Comparison of ENCODE assay signal across 11 cellular contexts in genomic region chr2:232979871-232980461, GRCh38. TPM values are rescaled to one million over a fixed set of nuclear protein-coding genes. Genes with fewer than 3 reads are reported as not detected.
DNase-seq lines count a peak whose midpoint lies in the region; ATAC-seq, FAIRE-seq and TF ChIP-seq lines count a peak whose summit lies in the region.
"Had no signal": no experiment of that assay in that cellular context is flagged by ENCODE, and none has a peak within 500 bp of the region (broad histone marks: within the 10 kb centered on the region; RNA-seq: fewer than 3 reads in every experiment).

No MANE protein-coding gene starts in this region.

- H3K27me3 Mint-ChIP-seq in mesothelial cell of epicardium (ENCODE audit: low read depth) (peaks cover 2% of the 10 kb centered on the region), Caco-2 (ENCODE audit: insufficient read depth, unreplicated experiment) (no peaks in the 10 kb centered on the region)

- H3K4me3 ChIP-seq in BLaER1 treated with 17β-estradiol and CSF1 and Interleukin-3, amounts not matched to agents 10 nM and 100 nM: no peak overlapping the region
- H3K4me3 ChIP-seq in K562 (no peak overlapping the region), Caco-2 (ENCODE audit: low read depth, low read length) (no peak overlapping the region)
- H3K4me3 ChIP-seq: prostate gland had no signal

- intact Hi-C loops in K562 (cut with micrococcal nuclease) (no loop called here), Caco-2 (cut with micrococcal nuclease; ENCODE audit: unreplicated experiment) (no loop called here)

- no peaks in the 10 kb centered on the region for H3K79me2 ChIP-seq in K562 (ENCODE audit: control insufficient read depth, insufficient read depth, low read length)

- no peaks in the 10 kb centered on the region for H4K20me1 ChIP-seq in BLaER1 treated with 17β-estradiol and CSF1 and Interleukin-3, amounts not matched to agents 10 nM and 100 nM
- no peaks in the 10 kb centered on the region for H4K20me1 ChIP-seq in K562 (replicated peaks; ENCODE audit: control insufficient read depth, insufficient read depth, low read length)

- peaks cover 39% of the 10 kb centered on the region for H3K4me1 Mint-ChIP-seq in mesothelial cell of epicardium
- no peaks in the 10 kb centered on the region for H3K4me1 Mint-ChIP-seq in Caco-2 (ENCODE audit: low read depth, unreplicated experiment)

- in situ Hi-C loops in K562 (cut with MboI): no loop called here

- POLR2A ChIA-PET in K562 (lab: Yijun Ruan, JAX) (interaction anchor here (0.6 kb wide), 1 partner anchor 62 kb away, joined by 4 read pairs; no protein-coding TSS in a partner anchor), Caco-2 (lab: Charles Lee) (no interaction called here)

- no peak for TF ChIP-seq POLR2A in K562 (conservative IDR thresholded peaks at IDR 0.05)

- no TSS peak for BruUV-seq in K562 (replicated peaks; lab: Mats Ljungman, UMichigan)
- no TSS peak for BruUV-seq in Caco-2 (replicated peaks; lab: Mats Ljungman, UMichigan)

- 1% methylated on average over 6 of the region's 7 CpGs for WGBS in K562 (ENCODE audit: insufficient coverage, low coverage, missing lambda C conversion rate)

- DNase-seq in K562 (ENCODE audit: extremely low read depth in 1 of 4, low spot score in 3 of 4) (peak in 1 of 4 experiments; percentile 10), mesothelial cell of epicardium (ENCODE audit: low spot score in 2 of 2, unreplicated experiment in 2 of 2) (peak in 1 of 2 experiments; percentile 35), Caco-2 (no peak), DMS153 treated with DMSO at 0.1 percent for 48 hours (lab: John Stamatoyannopoulos, UW; ENCODE audit: unreplicated experiment) (no peak)
- DNase-seq in stimulated activated naive CD4-positive, alpha-beta T cell (lab: John Stamatoyannopoulos, UW): no peak
- DNase-seq in stimulated activated naive CD4-positive, alpha-beta T cell treated with Interleukin-2 at 50 U/mL for 16 hours (lab: John Stamatoyannopoulos, UW): no peak

- H3K27ac Mint-ChIP-seq in mesothelial cell of epicardium (peak overlapping the region; percentile 71), Caco-2 (ENCODE audit: unreplicated experiment) (no peak overlapping the region)

- H3K27me3 ChIP-seq in BLaER1 treated with 17β-estradiol and CSF1 and Interleukin-3, amounts not matched to agents 10 nM and 100 nM: no peaks in the 10 kb centered on the region
- H3K27me3 ChIP-seq in K562 (ENCODE audit: control insufficient read depth in 2 of 2, insufficient read depth in 2 of 2, low read length in 2 of 2) (peaks cover 0 to 64% of the 10 kb centered on the region in 2 experiments; a peak in 3 of 5 replicates), Caco-2 (replicated peaks; ENCODE audit: control insufficient read depth, insufficient read depth, low read length) (no peaks in the 10 kb centered on the region)

- peak; percentile 56; the same call in 2 of the 3 replicates for ATAC-seq in K562

- TF ChIP-seq EP300 in Ishikawa (IDR thresholded peaks at IDR 0.05; ENCODE audit: borderline replicate concordance) (no peak), K562 (IDR thresholded peaks at IDR 0.05; ENCODE audit: low read length) (no peak)

- no peak for FAIRE-seq in K562 (lab: Jason Lieb, UNC)
- FAIRE-seq: endothelial cell of umbilical vein had no signal

- TF ChIP-seq RAD21 in Ishikawa (IDR thresholded peaks at IDR 0.05; ENCODE audit: low read depth): 0 out of 2 replicates have a peak, but pooled peaks have one; percentile 24
- TF ChIP-seq RAD21 in K562 (CRISPR knock-in tag; conservative IDR thresholded peaks at IDR 0.05 in 1 of 2, IDR thresholded peaks at IDR 0.05 in 1 of 2): peak in 1 of 2 experiments; percentile 19; a peak in 1 of 4 replicates

- H3K9me3 Mint-ChIP-seq in mesothelial cell of epicardium (no peaks in the 10 kb centered on the region), Caco-2 (ENCODE audit: unreplicated experiment) (no peaks in the 10 kb centered on the region)

- CTCF ChIA-PET in K562 (lab: Yijun Ruan, JAX; ENCODE audit: low intra/inter-chr PET ratio) (no interaction called here), Caco-2 (lab: Charles Lee) (no interaction called here)

- no peaks in the 10 kb centered on the region for H3K36me3 Mint-ChIP-seq in mesothelial cell of epicardium
- H3K36me3 Mint-ChIP-seq in Caco-2 (ENCODE audit: insufficient read depth, unreplicated experiment): peaks cover 5% of the 10 kb centered on the region

- TF ChIP-seq CTCF in K562 (IDR thresholded peaks at IDR 0.05 in 2 of 3, conservative IDR thresholded peaks at IDR 0.05 in 1 of 3; ENCODE audit: insufficient read depth in 2 of 3, low read depth in 1 of 3, low read length in 3 of 3) (peak in 1 of 3 experiments; percentile 16; a peak in 1 of 6 replicates), mesothelial cell of epicardium (IDR thresholded peaks at IDR 0.05; ENCODE audit: unreplicated experiment) (no peak), Caco-2 (IDR thresholded peaks at IDR 0.05; ENCODE audit: insufficient read depth in 1 of 2, low read depth in 1 of 2, low read length in 1 of 2, severe bottlenecking in 1 of 2, unreplicated experiment in 1 of 2) (no peak)

- H3K36me3 ChIP-seq in BLaER1 treated with 17β-estradiol and CSF1 and Interleukin-3, amounts not matched to agents 10 nM and 100 nM: no peaks in the 10 kb centered on the region
- H3K36me3 ChIP-seq in K562 (ENCODE audit: control insufficient read depth, insufficient read depth, low read length) (no peaks in the 10 kb centered on the region), Caco-2 (ENCODE audit: control insufficient read depth, insufficient read depth, low read length) (no peaks in the 10 kb centered on the region)
- H3K36me3 ChIP-seq: prostate gland had no signal

- peak overlapping the region in 8 of 11 experiments; percentile 23 to 94 (median 86); a peak in 9 of 22 replicates for H3K27ac ChIP-seq in BLaER1 treated with 17β-estradiol and CSF1 and Interleukin-3, amounts not matched to agents 10 nM and 100 nM
- H3K27ac ChIP-seq in K562 (ENCODE audit: extremely low read depth, low read depth, low read length): no peak overlapping the region
- H3K27ac ChIP-seq: prostate gland had no signal

- H3K4me1 ChIP-seq in BLaER1 treated with 17β-estradiol and CSF1 and Interleukin-3, amounts not matched to agents 10 nM and 100 nM: peaks cover 26 to 58% (median 45%) of the 10 kb centered on the region in 10 experiments
- H3K4me1 ChIP-seq in K562 (replicated peaks in 1 of 2; ENCODE audit: control insufficient read depth in 2 of 2, insufficient read depth in 2 of 2, low read length in 2 of 2) (no peaks in the 10 kb centered on the region; a peak in 2 of 5 replicates), Caco-2 (no peaks in the 10 kb centered on the region)
- H3K4me1 ChIP-seq: prostate gland had no signal

- no peaks in the 10 kb centered on the region for H3K9me1 ChIP-seq in K562 (ENCODE audit: control insufficient read depth, insufficient read depth, low read length)

- no peaks in the 10 kb centered on the region for H3K9me3 ChIP-seq in BLaER1 treated with 17β-estradiol and CSF1 and Interleukin-3, amounts not matched to agents 10 nM and 100 nM (replicated peaks in 1 of 11)
- no peaks in the 10 kb centered on the region for H3K9me3 ChIP-seq in K562 (replicated peaks; ENCODE audit: control insufficient read depth, insufficient read depth, low read depth, low read length)
- H3K9me3 ChIP-seq in Caco-2: no peaks in the 10 kb centered on the region
- H3K9me3 ChIP-seq: prostate gland had no signal

- H3K4me3 Mint-ChIP-seq in mesothelial cell of epicardium (no peak overlapping the region), Caco-2 (ENCODE audit: unreplicated experiment) (no peak overlapping the region)

- no peak overlapping the region for H2AFZ ChIP-seq in K562 (ENCODE audit: low read depth, low read length)

- H3K4me2 ChIP-seq in BLaER1 treated with 17β-estradiol and CSF1 and Interleukin-3, amounts not matched to agents 10 nM and 100 nM: peak overlapping the region in 9 of 11 experiments; percentile 12 to 83 (median 73); a peak in 16 of 22 replicates
- H3K4me2 ChIP-seq in K562 (ENCODE audit: insufficient read depth, low read length): no peak overlapping the region

- peak overlapping the region in 3 of 11 experiments; percentile 27 to 72 (median 53); a peak in 4 of 22 replicates for H3K9ac ChIP-seq in BLaER1 treated with 17β-estradiol and CSF1 and Interleukin-3, amounts not matched to agents 10 nM and 100 nM
- H3K9ac ChIP-seq in K562 (ENCODE audit: insufficient read depth in 1 of 2, low read depth in 2 of 2, low read length in 2 of 2): no peak overlapping the region

RNA-seq across cellular contexts. Expression of gene NGEF, which starts 33.1 kb away (rescaled TPM):
- 0.37 TPM in 1 of 2 replicates, not detected in the other for total RNA-seq in K562 (2011; cell fraction: chromatin; rRNA removed; ENCODE audit: low replicate concordance)
- not detected in 2 replicates for total RNA-seq in K562 (2011; cell fraction: nucleolus; rRNA removed)
- total RNA-seq in K562 (2011; cell fraction: nucleoplasm; rRNA removed): not detected in 2 replicates
- total RNA-seq in K562 (2014; rRNA removed) (not detected in 2 replicates), K562 (2014; rRNA removed; fragmentation: Illumina TruSeq; extraction: Trizol) (not detected in 2 replicates), K562 (2015; rRNA removed; fragmentation: Illumina TruSeq; extraction: Trizol) (not detected in 2 replicates), K562 (2021) (0.09 and 0.11 TPM in 2 replicates), mesothelial cell of epicardium (0.51 to 1.3 TPM (median 1.3 TPM) in 3 replicates), Caco-2 (2022) (0.39 and 0.77 TPM in 2 replicates)
- polyA plus RNA-seq in K562 (2011; rRNA removed) (0.12 and 0.17 TPM in 2 replicates), K562 (2014; fragmentation: Illumina TruSeq; extraction: Trizol) (0.07 TPM in 1 of 2 replicates, not detected in the other), K562 (2014; fragmentation: Nextera tagmentation; extraction: Ambion mirVana) (not detected), K562 (2014; rRNA removed) (0.08 TPM in 1 of 2 replicates, not detected in the other)
- polyA plus RNA-seq in K562 (2011; cell fraction: cytosol; rRNA removed): 0.06 and 0.10 TPM in 2 replicates
- polyA plus RNA-seq in K562 (2011; cell fraction: nucleus; rRNA removed): 0.32 and 0.51 TPM in 2 replicates
- polyA plus RNA-seq in K562 (2012): 0.20 and 0.28 TPM in 2 replicates
- 0.63 TPM in 1 of 2 replicates, not detected in the other for polyA minus RNA-seq in K562 (2011; rRNA and poly(A)+ RNA removed)
- not detected in 2 replicates for polyA minus RNA-seq in K562 (2011; cell fraction: cytosol; rRNA and poly(A)+ RNA removed)
- not detected in 2 replicates for polyA minus RNA-seq in K562 (2011; cell fraction: nucleus; rRNA and poly(A)+ RNA removed)

RNA-seq across cellular contexts. Expression of gene NEU2, which starts 52.5 kb away (rescaled TPM):
- not detected in 2 replicates for total RNA-seq in K562 (2011; cell fraction: chromatin; rRNA removed; ENCODE audit: low replicate concordance)
- not detected in 2 replicates for total RNA-seq in K562 (2011; cell fraction: nucleolus; rRNA removed)
- total RNA-seq in K562 (2011; cell fraction: nucleoplasm; rRNA removed): not detected in 2 replicates
- total RNA-seq in K562 (2014; rRNA removed) (not detected in 2 replicates), K562 (2014; rRNA removed; fragmentation: Illumina TruSeq; extraction: Trizol) (not detected in 2 replicates), K562 (2015; rRNA removed; fragmentation: Illumina TruSeq; extraction: Trizol) (not detected in 2 replicates), K562 (2021) (not detected in 2 replicates), mesothelial cell of epicardium (not detected in 3 replicates), Caco-2 (2022) (not detected in 2 replicates)
- polyA plus RNA-seq in K562 (2011; rRNA removed) (not detected in 2 replicates), K562 (2014; fragmentation: Illumina TruSeq; extraction: Trizol) (not detected in 2 replicates), K562 (2014; fragmentation: Nextera tagmentation; extraction: Ambion mirVana) (not detected), K562 (2014; rRNA removed) (not detected in 2 replicates)
- polyA plus RNA-seq in K562 (2011; cell fraction: cytosol; rRNA removed): not detected in 2 replicates
- polyA plus RNA-seq in K562 (2011; cell fraction: nucleus; rRNA removed): not detected in 2 replicates
- not detected in 2 replicates for polyA plus RNA-seq in K562 (2012)
- not detected in 2 replicates for polyA minus RNA-seq in K562 (2011; rRNA and poly(A)+ RNA removed)
- not detected in 2 replicates for polyA minus RNA-seq in K562 (2011; cell fraction: cytosol; rRNA and poly(A)+ RNA removed)
- not detected in 2 replicates for polyA minus RNA-seq in K562 (2011; cell fraction: nucleus; rRNA and poly(A)+ RNA removed)
- total RNA-seq: activated CD8-positive, alpha-beta memory T cell treated with anti-CD3 and anti-CD28 coated beads for 36 hours; endothelial cell of umbilical vein; prostate gland had no signal
- polyA plus RNA-seq: endothelial cell of umbilical vein had no signal
